8 cellular contexts compared by ENCODE assay signal in genomic region chr12:113359133-113359938, GRCh38. TPM values are rescaled to one million over a fixed set of nuclear protein-coding genes. Genes with fewer than 3 reads are reported as not detected.
DNase-seq lines count a peak whose midpoint lies in the region; ATAC-seq and TF ChIP-seq lines count a peak whose summit lies in the region.

No MANE protein-coding gene starts in this region.

- TF ChIP-seq RAD21 in IMR-90 (IDR thresholded peaks at IDR 0.05; ENCODE audit: low read length): no peak

- H3K9ac ChIP-seq in IMR-90 (ENCODE audit: low read depth, low read length) (peak overlapping the region; percentile 69), skeletal muscle tissue (ENCODE audit: low read depth in 1 of 3, low read length in 3 of 3) (peak overlapping the region; percentile 82 to 92 (median 90))

- peak overlapping the region; percentile 79 for H3K4me2 ChIP-seq in DOHH2 (ENCODE audit: low read length)
- peak overlapping the region; percentile 92 for H3K4me2 ChIP-seq in IMR-90 (ENCODE audit: low read depth, low read length)

- no peaks in the 10 kb centered on the region for H3F3A ChIP-seq in DOHH2 (ENCODE audit: control insufficient read depth, insufficient read depth)

- no peak overlapping the region for H2BK15ac ChIP-seq in IMR-90 (ENCODE audit: low read depth, low read length)

- no TSS peak for BruUV-seq in IMR-90 (replicated peaks; lab: Mats Ljungman, UMichigan)

- peak overlapping the region; percentile 87; the same call in 1 of the 2 replicates for H3K23ac ChIP-seq in IMR-90 (ENCODE audit: low read depth, low read length)

- peaks cover 0 to 9% (median 6%) of the 10 kb centered on the region in 3 donors for H3K27me3 Mint-ChIP-seq in immature natural killer cell (ENCODE audit: low read depth in 3 of 3)

- no peak overlapping the region for H2BK20ac ChIP-seq in IMR-90 (ENCODE audit: low read depth, low read length)

- H3K18ac ChIP-seq in IMR-90 (ENCODE audit: low read depth, low read length): no peak overlapping the region

- no peak for ATAC-seq in IMR-90 (ENCODE audit: low read depth)

- no peaks in the 10 kb centered on the region for H3K27me3 ChIP-seq in DOHH2 (ENCODE audit: control insufficient read depth, low read length)
- H3K27me3 ChIP-seq in IMR-90 (ENCODE audit: control insufficient read depth, insufficient read depth, low read length): no peaks in the 10 kb centered on the region
- H3K27me3 ChIP-seq in skeletal muscle tissue (ENCODE audit: control insufficient read depth in 3 of 3, insufficient read depth in 3 of 3, low read length in 3 of 3): no peaks in the 10 kb centered on the region

- CTCF ChIA-PET in IMR-90 (lab: Yijun Ruan, JAX): interaction anchor here (0.6 kb wide), 1 partner anchor 162 kb away, joined by 3 read pairs; no protein-coding TSS in a partner anchor

- H3K14ac ChIP-seq in IMR-90 (replicated peaks; ENCODE audit: low read depth, low read length): peak overlapping the region; percentile 72; the same call in 1 of the 2 replicates

- DNase-seq in IMR-90 (peak; percentile 14), astrocyte of the spinal cord (ENCODE audit: low read depth, low spot score) (no peak), immature natural killer cell (no peak), dedifferentiated amniotic fluid mesenchymal stem cell (ENCODE audit: extremely low spot score) (no peak), ACHN (no peak), NCI-H1092 treated with DMSO at 0.1 percent for 48 hours (lab: John Stamatoyannopoulos, UW) (no peak)

- H3K27ac ChIP-seq in DOHH2 (ENCODE audit: low read depth, low read length) (no peak overlapping the region), IMR-90 (ENCODE audit: insufficient read depth, low read length) (no peak overlapping the region; the same call in 1 of the 2 replicates), skeletal muscle tissue (ENCODE audit: low read depth, low read length) (peak overlapping the region; percentile 85)

- in situ Hi-C loops in IMR-90 (cut with MboI; ENCODE audit: low sequenced_read_pairs): no loop called here
- in situ Hi-C loops in astrocyte of the spinal cord (cut with HindIII; ENCODE audit: low sequenced_read_pairs): no loop called here
- in situ Hi-C loops in ACHN (cut with HindIII; ENCODE audit: low pct_ligation_motif_present, low pct_unique_long_range_greater_than_20kb, low sequenced_read_pairs): no loop called here

- peak overlapping the region; percentile 6 for H4K91ac ChIP-seq in IMR-90 (ENCODE audit: insufficient read depth, low read depth, low read length)

- H4K5ac ChIP-seq in IMR-90 (ENCODE audit: low read depth, low read length): no peak overlapping the region

- peak overlapping the region; percentile 19; the same call in 1 of the 2 replicates for H3K4ac ChIP-seq in IMR-90 (ENCODE audit: low read depth, low read length)

- H3K4me1 ChIP-seq in DOHH2 (ENCODE audit: control insufficient read depth, low read length): peaks cover 14% of the 10 kb centered on the region
- peaks cover 9% of the 10 kb centered on the region for H3K4me1 ChIP-seq in IMR-90 (ENCODE audit: control insufficient read depth, insufficient read depth, low read length)
- H3K4me1 ChIP-seq in skeletal muscle tissue (ENCODE audit: control insufficient read depth in 3 of 3, insufficient read depth in 3 of 3, low read length in 3 of 3): peaks cover 14 to 23% (median 16%) of the 10 kb centered on the region in 3 donors

- no peak overlapping the region for H2BK120ac ChIP-seq in IMR-90 (ENCODE audit: low read depth, low read length)

- dilution Hi-C loops in IMR-90 (cut with HindIII; ENCODE audit: low sequenced_read_pairs, unreplicated experiment): no loop called here

- H3K4me3 ChIP-seq in DOHH2 (ENCODE audit: low read length) (peak overlapping the region; percentile 92), IMR-90 (ENCODE audit: insufficient read depth, low read depth, low read length) (peak overlapping the region; percentile 80), astrocyte of the spinal cord (ENCODE audit: low read depth, low read length) (peak overlapping the region; percentile 88), skeletal muscle tissue (ENCODE audit: low read length in 3 of 3) (peak overlapping the region; percentile 84 to 89 (median 85))

- H3K9me3 ChIP-seq in DOHH2 (ENCODE audit: control insufficient read depth, insufficient read depth, low read length) (no peaks in the 10 kb centered on the region), IMR-90 (ENCODE audit: control insufficient read depth, insufficient read depth, low read length) (no peaks in the 10 kb centered on the region), skeletal muscle tissue (ENCODE audit: control insufficient read depth in 3 of 3, low read length in 3 of 3) (no peaks in the 10 kb centered on the region)

- intact Hi-C loops in IMR-90 (cut with micrococcal nuclease): loop anchor here (10.0 kb wide), 1 partner anchor 165 kb away; no protein-coding TSS in a partner anchor

- peaks cover 9 to 36% of the 10 kb centered on the region in 2 experiments; a peak in 3 of 4 replicates for H3K79me1 ChIP-seq in IMR-90 (ENCODE audit: low read depth in 1 of 2, low read length in 2 of 2)

- TF ChIP-seq POLR2A in IMR-90 (IDR thresholded peaks at IDR 0.05; ENCODE audit: low read depth, low read length): no peak

- no peaks in the 10 kb centered on the region for H3K9me2 ChIP-seq in DOHH2 (replicated peaks; ENCODE audit: control insufficient read depth, low read length)

- H2AK5ac ChIP-seq in IMR-90 (ENCODE audit: low read depth, low read length): peak overlapping the region; percentile 20; the same call in 1 of the 2 replicates

- POLR2A ChIA-PET in IMR-90 (lab: Charles Lee; ENCODE audit: unreplicated experiment): no interaction called here

- H3K79me2 ChIP-seq in DOHH2 (ENCODE audit: control insufficient read depth, low read length): no peaks in the 10 kb centered on the region; the same call in 1 of the 2 replicates

- no peak overlapping the region for H2BK5ac ChIP-seq in IMR-90 (ENCODE audit: low read depth, low read length, poor library complexity, severe bottlenecking)

- 0% methylated on average over 2 of the region's 11 CpGs; no CpG with 5 or more reads in 1 of the 2 experiments for WGBS in IMR-90 (ENCODE audit: extremely low coverage in 2 of 2, insufficient read length in 1 of 2), 2 experiments

- no peaks in the 10 kb centered on the region for H3K9me3 Mint-ChIP-seq in immature natural killer cell

- peak overlapping the region; percentile 97 for H2AFZ ChIP-seq in IMR-90 (replicated peaks; ENCODE audit: low read length, poor library complexity)

- H3K56ac ChIP-seq in IMR-90 (ENCODE audit: extremely low read depth, insufficient read depth, low read length): no peak overlapping the region

- no peak for TF ChIP-seq CTCF in DOHH2 (IDR thresholded peaks at IDR 0.05; ENCODE audit: low read depth, low read length, poor library complexity, severe bottlenecking)
- no peak for TF ChIP-seq CTCF in IMR-90 (conservative IDR thresholded peaks at IDR 0.05; ENCODE audit: low read depth, low read length)
- no peak for TF ChIP-seq CTCF in astrocyte of the spinal cord (IDR thresholded peaks at IDR 0.05; ENCODE audit: low read depth, low read length)

- peak overlapping the region; percentile 33 to 87 (median 66) for H3K27ac Mint-ChIP-seq in immature natural killer cell

- peaks cover 9 to 17% of the 10 kb centered on the region in 2 donors for H3K4me1 Mint-ChIP-seq in immature natural killer cell

- H3K9me1 ChIP-seq in IMR-90 (ENCODE audit: insufficient read depth, low read length): peaks cover 9% of the 10 kb centered on the region

- peak overlapping the region; percentile 92 for H2AK9ac ChIP-seq in IMR-90 (replicated peaks; ENCODE audit: low read depth, low read length, poor library complexity)

- H3K4me3 Mint-ChIP-seq in immature natural killer cell: peak overlapping the region; percentile 75 to 83 (median 79)

- H4K8ac ChIP-seq in IMR-90 (ENCODE audit: low read depth in 2 of 2, low read length in 2 of 2): peak overlapping the region in 1 of 2 experiments; percentile 56; a peak in 1 of 4 replicates

- H3K36me3 ChIP-seq in DOHH2 (ENCODE audit: control insufficient read depth, low read length) (no peaks in the 10 kb centered on the region), IMR-90 (ENCODE audit: control insufficient read depth, insufficient read depth, low read length) (no peaks in the 10 kb centered on the region; the same call in 1 of the 2 replicates), skeletal muscle tissue (ENCODE audit: control insufficient read depth in 3 of 3, insufficient read depth in 3 of 3, low read length in 3 of 3) (no peaks in the 10 kb centered on the region)

- H4K20me1 ChIP-seq in DOHH2 (ENCODE audit: control insufficient read depth, insufficient read depth, low read depth, low read length): no peaks in the 10 kb centered on the region
- peaks cover 10% of the 10 kb centered on the region for H4K20me1 ChIP-seq in IMR-90 (ENCODE audit: insufficient read depth, low read length)

- no peaks in the 10 kb centered on the region for H3K36me3 Mint-ChIP-seq in immature natural killer cell

TF ChIP-seq in IMR-90, 13 proteins besides CTCF, POLR2A, EP300 and RAD21 (continues in another document):
- TF ChIP-seq RFX5 (IDR thresholded peaks at IDR 0.05; ENCODE audit: low read depth, low read length) (no peak), MAZ (IDR thresholded peaks at IDR 0.05; ENCODE audit: borderline replicate concordance, low read depth, low read length) (no peak), RCOR1 (IDR thresholded peaks at IDR 0.05; ENCODE audit: insufficient replicate concordance, low read length) (no peak)

RNA-seq across cellular contexts. Expression of gene PLBD2, which starts 0.9 kb away (rescaled TPM):
- 7.3 and 8.1 TPM in 2 replicates for total RNA-seq in IMR-90 (2012; rRNA removed)
- 37.1 and 44.5 TPM in 2 replicates for polyA plus RNA-seq in IMR-90 (2012; rRNA removed)
- polyA plus RNA-seq in IMR-90 (2012; cell fraction: cytosol; rRNA removed): 29.3 and 37.5 TPM in 2 replicates
- 12.4 and 18.7 TPM in 2 replicates for polyA plus RNA-seq in IMR-90 (2012; cell fraction: nucleus; rRNA removed; ENCODE audit: low replicate concordance)
- polyA plus RNA-seq in immature natural killer cell: 10 to 100 TPM in 1 of 3 donors, 1 to 10 TPM in 2; 4.8 to 10.1 (median 5.5) TPM
- total RNA-seq in skeletal muscle tissue: 4.2 TPM

RNA-seq across cellular contexts. Expression of gene SLC8B1, which starts 24.4 kb away (rescaled TPM):
- total RNA-seq in IMR-90 (2012; rRNA removed) (4.1 and 5.0 TPM in 2 replicates), skeletal muscle tissue (8.4 TPM)
- polyA plus RNA-seq in IMR-90 (2012; rRNA removed) (9.7 and 10.2 TPM in 2 replicates), immature natural killer cell (10 to 100 TPM in 2 of 3 donors, 1 to 10 TPM in 1; 8.0 to 18.6 (median 10.3) TPM)
- 12.0 and 13.9 TPM in 2 replicates for polyA plus RNA-seq in IMR-90 (2012; cell fraction: cytosol; rRNA removed)
- polyA plus RNA-seq in IMR-90 (2012; cell fraction: nucleus; rRNA removed; ENCODE audit: low replicate concordance): 31.3 and 40.1 TPM in 2 replicates

RNA-seq across cellular contexts. Expression of gene SDS, which starts 44.4 kb away (rescaled TPM):
- total RNA-seq in IMR-90 (2012; rRNA removed) (not detected in 2 replicates), skeletal muscle tissue (not detected)
- polyA plus RNA-seq in IMR-90 (2012; rRNA removed) (not detected in 2 replicates), immature natural killer cell (1 to 10 TPM in 1 of 3 donors, not detected in 2; 1.4 TPM)
- not detected in 2 replicates for polyA plus RNA-seq in IMR-90 (2012; cell fraction: cytosol; rRNA removed)
- not detected in 2 replicates for polyA plus RNA-seq in IMR-90 (2012; cell fraction: nucleus; rRNA removed; ENCODE audit: low replicate concordance)
